Comparison of ENCODE assay signal across 10 cellular contexts in the genomic region with DNA sequence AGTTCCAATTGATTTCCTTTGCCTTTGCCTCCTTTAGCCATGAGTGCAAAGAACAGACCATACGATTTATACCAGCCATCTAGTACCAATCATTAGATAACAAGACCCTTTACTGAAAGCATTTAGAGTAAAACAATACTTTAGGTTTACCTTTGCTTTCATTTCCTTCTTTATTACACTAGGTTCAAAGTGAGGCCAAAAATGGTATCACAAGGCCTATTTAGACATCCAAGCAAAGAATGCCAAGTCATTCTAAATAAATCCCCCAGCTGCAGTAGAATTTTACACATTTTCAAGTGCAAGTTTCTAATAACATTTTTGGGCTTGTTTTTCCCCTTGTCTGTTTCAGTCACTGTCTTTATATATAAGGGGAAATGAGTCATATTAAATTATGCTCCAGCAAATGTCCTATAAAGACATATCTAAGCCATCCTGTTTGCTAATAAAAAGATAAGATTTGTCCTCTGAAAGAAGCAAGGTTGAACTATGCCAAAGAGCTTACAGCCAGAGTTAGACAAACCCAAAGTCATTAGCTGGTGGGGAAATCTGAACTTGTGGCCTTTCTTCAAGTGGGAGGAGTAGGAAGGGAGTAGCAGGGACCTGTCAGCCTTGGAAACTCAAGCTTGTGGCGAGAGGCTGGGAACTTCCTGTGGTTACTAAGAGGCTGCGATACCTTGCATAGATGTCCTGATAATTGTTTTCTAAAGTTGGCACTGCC.
A peak's percentile ranks its signal among the peaks of the same experiment; 100 is the strongest.
DNase-seq lines count a peak whose midpoint lies in the region; ATAC-seq and TF ChIP-seq lines count a peak whose summit lies in the region.
"Had no signal": no experiment of that assay in that cellular context is flagged by ENCODE, and none has a peak within 500 bp of the region (broad histone marks: within the 10 kb centered on the region; RNA-seq: fewer than 3 reads in every experiment).

No MANE protein-coding gene starts in this region.

- no peak overlapping the region for H3K23ac ChIP-seq in mesendoderm (ENCODE audit: low read length)

- H3K9me3 Mint-ChIP-seq in activated T-helper 2 cell treated with anti-CD3 and anti-CD28 coated beads, Interferon-gamma antibody, Interleukin-2, Interleukin-4, amounts not matched to agents 10 μg/mL and 5 μg/mL and 100 μg/mL, durations not matched to agents 14 hours and 24 hours and 36 hours: no peaks in the 10 kb centered on the region
- H3K9me3 Mint-ChIP-seq: activated CD4-positive, alpha-beta memory T cell treated with anti-CD3 and anti-CD28 coated beads, Interleukin-2, amount 10 ng/mL, durations not matched to agents 7 days and 5 days had no signal

- H3K27ac Mint-ChIP-seq in activated T-helper 2 cell treated with anti-CD3 and anti-CD28 coated beads, Interferon-gamma antibody, Interleukin-2, Interleukin-4, amounts not matched to agents 10 μg/mL and 5 μg/mL and 100 μg/mL, durations not matched to agents 14 hours and 24 hours and 36 hours: no peak overlapping the region
- H3K27ac Mint-ChIP-seq: activated CD4-positive, alpha-beta memory T cell treated with anti-CD3 and anti-CD28 coated beads, Interleukin-2, amount 10 ng/mL, durations not matched to agents 7 days and 5 days had no signal

- H2AK5ac ChIP-seq in mesendoderm (ENCODE audit: low read length): no peak overlapping the region

- H3K27me3 ChIP-seq in ascending aorta: no peaks in the 10 kb centered on the region
- H3K27me3 ChIP-seq in mesendoderm (ENCODE audit: insufficient read depth, low read length, poor library complexity): no peaks in the 10 kb centered on the region
- no peaks in the 10 kb centered on the region for H3K27me3 ChIP-seq in testis

- no peak overlapping the region for H3K9ac ChIP-seq in mesendoderm (ENCODE audit: low read length)

- H3K27ac ChIP-seq in ascending aorta (peak overlapping the region; percentile 55 to 66), mesendoderm (ENCODE audit: low read depth, low read length) (no peak overlapping the region), testis (no peak overlapping the region)

- no peak overlapping the region for H4K8ac ChIP-seq in mesendoderm (ENCODE audit: low read depth, low read length)

- no peaks in the 10 kb centered on the region for H3K36me3 ChIP-seq in ascending aorta
- H3K36me3 ChIP-seq in mesendoderm (ENCODE audit: control insufficient read depth, insufficient read depth, low read length): no peaks in the 10 kb centered on the region
- H3K36me3 ChIP-seq in testis (ENCODE audit: low read depth, missing control alignments): no peaks in the 10 kb centered on the region

- H2BK120ac ChIP-seq in mesendoderm (ENCODE audit: low read depth, low read length): no peak overlapping the region

- H3K9me3 ChIP-seq in ascending aorta (no peaks in the 10 kb centered on the region), testis (no peaks in the 10 kb centered on the region)

- no peak overlapping the region for H3K4me2 ChIP-seq in mesendoderm (ENCODE audit: low read length)

- H3K4me3 ChIP-seq in ascending aorta: no peak overlapping the region
- H3K4me3 ChIP-seq in mesendoderm (ENCODE audit: low read length): no peak overlapping the region
- H3K4me3 ChIP-seq in testis: no peak overlapping the region
- H3K4me3 ChIP-seq: K562 had no signal

- H2BK15ac ChIP-seq in mesendoderm (replicated peaks; ENCODE audit: low read depth): no peak overlapping the region

- no peak for TF ChIP-seq POLR2A in testis (IDR thresholded peaks at IDR 0.05)

- no peak overlapping the region for H3K4ac ChIP-seq in mesendoderm (ENCODE audit: low read depth, low read length)

- H3K56ac ChIP-seq in mesendoderm (ENCODE audit: low read length): no peak overlapping the region

- H3K36me3 Mint-ChIP-seq in activated T-helper 2 cell treated with anti-CD3 and anti-CD28 coated beads, Interferon-gamma antibody, Interleukin-2, Interleukin-4, amounts not matched to agents 10 μg/mL and 5 μg/mL and 100 μg/mL, durations not matched to agents 14 hours and 24 hours and 36 hours (ENCODE audit: low read depth): no peaks in the 10 kb centered on the region

- peak; percentile 71 for ATAC-seq in GM18868 (IDR thresholded peaks at IDR 0.05; ENCODE audit: unreplicated experiment)
- ATAC-seq in HG03378 (IDR thresholded peaks at IDR 0.05; ENCODE audit: unreplicated experiment): peak; percentile 74
- ATAC-seq: K562 had no signal

- peaks cover 3% of the 10 kb centered on the region for H3K27me3 Mint-ChIP-seq in activated T-helper 2 cell treated with anti-CD3 and anti-CD28 coated beads, Interferon-gamma antibody, Interleukin-2, Interleukin-4, amounts not matched to agents 10 μg/mL and 5 μg/mL and 100 μg/mL, durations not matched to agents 14 hours and 24 hours and 36 hours (ENCODE audit: low read depth)
- H3K27me3 Mint-ChIP-seq: activated CD4-positive, alpha-beta memory T cell treated with anti-CD3 and anti-CD28 coated beads, Interleukin-2, amount 10 ng/mL, durations not matched to agents 7 days and 5 days had no signal

- no peak overlapping the region for H3K4me3 Mint-ChIP-seq in activated T-helper 2 cell treated with anti-CD3 and anti-CD28 coated beads, Interferon-gamma antibody, Interleukin-2, Interleukin-4, amounts not matched to agents 10 μg/mL and 5 μg/mL and 100 μg/mL, durations not matched to agents 14 hours and 24 hours and 36 hours (ENCODE audit: low read depth)
- H3K4me3 Mint-ChIP-seq: activated CD4-positive, alpha-beta memory T cell treated with anti-CD3 and anti-CD28 coated beads, Interleukin-2, amount 10 ng/mL, durations not matched to agents 7 days and 5 days had no signal

- no peak overlapping the region for H3K18ac ChIP-seq in mesendoderm (ENCODE audit: low read length)

- no peak overlapping the region for H2BK5ac ChIP-seq in mesendoderm (ENCODE audit: low read length)

- peaks cover 0 to 9% of the 10 kb centered on the region in 2 donors for H3K4me1 ChIP-seq in ascending aorta
- no peaks in the 10 kb centered on the region for H3K4me1 ChIP-seq in mesendoderm (ENCODE audit: control insufficient read depth, low read depth, low read length)
- H3K4me1 ChIP-seq in testis: no peaks in the 10 kb centered on the region

- DNase-seq in ascending aorta (ENCODE audit: low spot score in 2 of 2) (no peak), mesendoderm (peak; percentile 8), testis (no peak), DMS53 (lab: John Stamatoyannopoulos, UW) (no peak), NCI-H128 (lab: John Stamatoyannopoulos, UW; ENCODE audit: unreplicated experiment) (no peak)
- no peak for DNase-seq in activated T-helper 2 cell treated with anti-CD3 and anti-CD28 coated beads, Interferon-gamma antibody, Interleukin-2, Interleukin-4, amounts not matched to agents 10 μg/mL and 5 μg/mL and 100 μg/mL, durations not matched to agents 14 hours and 24 hours and 36 hours (ENCODE audit: low spot score)
- DNase-seq: activated CD4-positive, alpha-beta memory T cell treated with anti-CD3 and anti-CD28 coated beads, Interleukin-2, amount 10 ng/mL, durations not matched to agents 7 days and 5 days had no signal

- H3K4me1 Mint-ChIP-seq in activated T-helper 2 cell treated with anti-CD3 and anti-CD28 coated beads, Interferon-gamma antibody, Interleukin-2, Interleukin-4, amounts not matched to agents 10 μg/mL and 5 μg/mL and 100 μg/mL, durations not matched to agents 14 hours and 24 hours and 36 hours (ENCODE audit: low read depth): peaks cover 8% of the 10 kb centered on the region

- intact Hi-C loops in ascending aorta (cut with DNase I): no loop called here
- intact Hi-C loops in testis (cut with DNase I; ENCODE audit: low total_unique reads): no loop called here
- intact Hi-C loops in activated T-helper 2 cell treated with anti-CD3 and anti-CD28 coated beads, Interferon-gamma antibody, Interleukin-2, Interleukin-4, amounts not matched to agents 10 μg/mL and 5 μg/mL and 100 μg/mL, durations not matched to agents 14 hours and 24 hours and 36 hours (cut with micrococcal nuclease): no loop called here

- no peaks in the 10 kb centered on the region for H3K79me2 ChIP-seq in mesendoderm (ENCODE audit: control insufficient read depth, insufficient read depth, low read length)

- H3K79me1 ChIP-seq in mesendoderm (ENCODE audit: low read length): no peaks in the 10 kb centered on the region

- no peak overlapping the region for H4K5ac ChIP-seq in mesendoderm (ENCODE audit: low read length)

- no CpG with 5 or more reads among the region's 3 CpGs for WGBS in mesendoderm (ENCODE audit: extremely low coverage, insufficient coverage, low lambda C conversion rate)
- 67 to 72% methylated on average over 3 of the region's 3 CpGs for WGBS in testis, 2 donors

- TF ChIP-seq CTCF in ascending aorta (IDR thresholded peaks at IDR 0.05): no peak
- TF ChIP-seq CTCF in testis (IDR thresholded peaks at IDR 0.05): no peak

Comparison
In these comparisons a context has a peak if more than half of its experiments do, and no peak if none do; other contexts are left out.
1. H3K27ac ChIP-seq: peak in ascending aorta (2 of 2); none in mesendoderm (single experiment) and testis (0 of 2).